ENCODE assay signal across 6 cellular contexts in genomic region chr1:59399642-59400041, GRCh38.
"Had no signal": no experiment of that assay in that cellular context is flagged by ENCODE, and none has a peak within 500 bp of the region (broad histone marks: within the 10 kb centered on the region; RNA-seq: fewer than 3 reads in every experiment).

No MANE protein-coding gene starts in this region.

- ATAC-seq: HepG2, K562 had no signal

- H3K27ac Mint-ChIP-seq: IgD-negative memory B cell had no signal

- DNase-seq: IMR-90, KBM-7, KG1 had no signal

- H3K9me3 Mint-ChIP-seq: IgD-negative memory B cell had no signal

- H3K27me3 Mint-ChIP-seq: IgD-negative memory B cell had no signal
